Comparison of ENCODE assay signal across 13 cellular contexts in genomic region chr11:9005087-9005486, GRCh38. TPM values are rescaled to one million over a fixed set of nuclear protein-coding genes. Genes with fewer than 3 reads are reported as not detected.
A peak's percentile ranks its signal among the peaks of the same experiment; 100 is the strongest.
DNase-seq lines count a peak whose midpoint lies in the region; ATAC-seq and TF ChIP-seq lines count a peak whose summit lies in the region.
"Had no signal": no experiment of that assay in that cellular context is flagged by ENCODE, and none has a peak within 500 bp of the region (broad histone marks: within the 10 kb centered on the region; RNA-seq: fewer than 3 reads in every experiment).

No MANE protein-coding gene starts in this region.

- peak overlapping the region; percentile 22 for H3K4me3 Mint-ChIP-seq in activated naive CD8-positive, alpha-beta T cell treated with anti-CD3 and anti-CD28 coated beads for 36 hours
- peak overlapping the region; percentile 69 to 74 (median 73) for H3K4me3 Mint-ChIP-seq in nephron

- peak overlapping the region; percentile 7 for H3K27ac Mint-ChIP-seq in activated naive CD8-positive, alpha-beta T cell treated with anti-CD3 and anti-CD28 coated beads for 36 hours
- H3K27ac Mint-ChIP-seq in nephron = no peak overlapping the region

- ATAC-seq in HG03045 (IDR thresholded peaks at IDR 0.05; ENCODE audit: unreplicated experiment) = no peak

- H3K27me3 Mint-ChIP-seq in activated naive CD8-positive, alpha-beta T cell treated with anti-CD3 and anti-CD28 coated beads for 36 hours = peaks cover 43% of the 10 kb centered on the region
- peaks cover 86% of the 10 kb centered on the region for H3K27me3 Mint-ChIP-seq in nephron (ENCODE audit: low read depth)

- peaks cover 3% of the 10 kb centered on the region for H3K9me3 Mint-ChIP-seq in activated naive CD8-positive, alpha-beta T cell treated with anti-CD3 and anti-CD28 coated beads for 36 hours
- H3K9me3 Mint-ChIP-seq in nephron = peaks cover 5% of the 10 kb centered on the region

- no peaks in the 10 kb centered on the region for H3K36me3 Mint-ChIP-seq in activated naive CD8-positive, alpha-beta T cell treated with anti-CD3 and anti-CD28 coated beads for 36 hours
- no peaks in the 10 kb centered on the region for H3K36me3 Mint-ChIP-seq in nephron (ENCODE audit: low read depth)

- TF ChIP-seq CTCF in GM10266 (IDR thresholded peaks at IDR 0.05; ENCODE audit: control insufficient read depth, insufficient read depth, low read depth, missing control alignments) = no peak
- TF ChIP-seq CTCF in nephron (IDR thresholded peaks at IDR 0.05; ENCODE audit: unreplicated experiment in 3 of 3) = no peak

- DNase-seq in NCI-H345 treated with DMSO at 0.1 percent for 48 hours (lab: John Stamatoyannopoulos, UW; ENCODE audit: unreplicated experiment) (peak; percentile 32), NCI-H345 (lab: John Stamatoyannopoulos, UW) (no peak), GM10266 (ENCODE audit: extremely low spot score) (peak; percentile 32), NCI-H446 treated with DMSO at 0.1 percent for 48 hours (lab: John Stamatoyannopoulos, UW) (no peak), RKO (ENCODE audit: low spot score) (no peak)
- no peak for DNase-seq in activated naive CD8-positive, alpha-beta T cell treated with anti-CD3 and anti-CD28 coated beads for 36 hours
- DNase-seq: aorta, hippocampal formation, left cardiac atrium, MV-4-11, NCI-H2171 had no signal

- peaks cover 24% of the 10 kb centered on the region for H3K4me1 Mint-ChIP-seq in activated naive CD8-positive, alpha-beta T cell treated with anti-CD3 and anti-CD28 coated beads for 36 hours
- H3K4me1 Mint-ChIP-seq in nephron = peaks cover 13% of the 10 kb centered on the region

RNA-seq across cellular contexts. Expression of gene NRIP3, which starts 1.3 kb away (rescaled TPM):
- 1 to 10 TPM in 1 of 2 experiments, under 1 TPM in 1; 0.95 to 1.5 TPM for total RNA-seq in activated naive CD8-positive, alpha-beta T cell treated with anti-CD3 and anti-CD28 coated beads for 36 hours

RNA-seq across cellular contexts. Expression of gene TMEM9B, which starts 40.8 kb away (rescaled TPM):
- total RNA-seq in activated naive CD8-positive, alpha-beta T cell treated with anti-CD3 and anti-CD28 coated beads for 36 hours = 10 to 100 TPM; 21.1 to 22.3 TPM

Comparison
In these comparisons a context has a peak if more than half of its experiments do, and no peak if none do; other contexts are left out.
1. DNase-seq: peak in NCI-H345 treated with DMSO at 0.1 percent for 48 hours (single experiment) and GM10266 (single experiment); none in NCI-H345 (single experiment), activated naive CD8-positive, alpha-beta T cell treated with anti-CD3 and anti-CD28 coated beads for 36 hours (single experiment), NCI-H446 treated with DMSO at 0.1 percent for 48 hours (single experiment) and RKO (single experiment).